ENCODE assay signal across 10 cellular contexts in the genomic region with DNA sequence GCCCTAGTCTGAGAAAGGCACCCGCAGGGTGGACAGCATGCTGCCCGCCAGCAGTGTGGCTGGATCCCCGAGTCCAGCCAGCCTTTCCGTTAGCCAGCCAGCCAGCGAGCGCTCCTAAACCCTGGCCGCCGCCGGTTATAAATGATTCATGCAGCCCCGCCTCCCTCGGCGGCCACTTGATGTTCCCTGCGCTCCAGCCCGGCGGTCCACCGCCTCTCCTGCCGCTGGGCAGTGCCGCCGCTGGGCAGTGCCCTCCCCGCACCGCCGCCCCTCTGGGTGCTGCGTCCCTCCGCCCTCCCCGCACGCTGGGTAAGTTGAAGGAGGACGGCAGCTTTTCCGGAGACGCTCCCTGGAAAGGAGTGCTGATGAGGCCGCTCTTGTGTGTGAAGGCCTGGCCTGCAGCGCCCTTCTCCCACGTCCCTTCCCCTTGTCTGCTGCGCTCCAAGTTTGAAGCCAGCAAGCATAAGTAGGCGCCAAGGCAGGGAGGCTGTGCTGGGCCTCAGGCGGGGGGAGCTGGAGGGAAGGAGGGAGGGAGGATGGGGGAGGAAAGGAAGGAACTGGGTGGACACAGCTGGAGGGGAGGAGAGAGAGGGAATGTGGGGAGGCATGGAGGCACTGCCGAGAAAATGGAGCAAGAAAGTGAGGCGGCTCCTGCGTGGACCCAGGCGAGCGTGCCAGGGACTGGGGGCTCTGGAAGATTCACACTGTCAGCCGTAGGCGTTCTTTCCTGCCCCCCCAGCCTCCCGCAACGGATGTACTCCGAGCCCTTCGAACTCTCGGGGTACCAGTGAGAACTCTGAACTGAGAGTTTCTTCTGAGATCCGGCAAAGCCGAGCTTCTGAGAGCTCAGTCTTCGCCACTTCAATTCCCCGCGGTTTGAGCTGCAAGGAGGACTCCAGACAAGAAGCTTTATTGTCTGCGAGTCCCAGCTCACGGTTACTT.
DNase-seq lines count a peak whose midpoint lies in the region; ATAC-seq and TF ChIP-seq lines count a peak whose summit lies in the region.
"Had no signal": no experiment of that assay in that cellular context is flagged by ENCODE, and none has a peak within 500 bp of the region (broad histone marks: within the 10 kb centered on the region; RNA-seq: fewer than 3 reads in every experiment).

No MANE protein-coding gene starts in this region.

- no peak for TF ChIP-seq POLR2A in esophagus muscularis mucosa (IDR thresholded peaks at IDR 0.05; ENCODE audit: low read depth)

- POLR2A ChIA-PET in A673 (lab: Charles Lee; ENCODE audit: low non-redundant PET): no interaction called here

- H3K27ac ChIP-seq in A673 (ENCODE audit: low read depth, low read length, poor library complexity, severe bottlenecking): peak overlapping the region; percentile 35
- peak overlapping the region; percentile 83 to 93 (median 89) for H3K27ac ChIP-seq in esophagus muscularis mucosa (replicated peaks in 1 of 4)
- H3K27ac ChIP-seq: VCaP had no signal

- ATAC-seq in GM21529 (IDR thresholded peaks at IDR 0.05; ENCODE audit: unreplicated experiment): no peak

- peak overlapping the region; percentile 26 for H3K4me3 ChIP-seq in A673 (ENCODE audit: low read depth, low read length, poor library complexity, severe bottlenecking)
- peak overlapping the region; percentile 52 to 65 (median 56) for H3K4me3 ChIP-seq in esophagus muscularis mucosa

- TF ChIP-seq EP300 in esophagus muscularis mucosa (IDR thresholded peaks at IDR 0.05): no peak

- WGBS in esophagus muscularis mucosa: 6% methylated on average over 34 of the region's 54 CpGs

- H3K36me3 ChIP-seq in A673 (ENCODE audit: insufficient read depth, low read length, poor library complexity, severe bottlenecking) (no peaks in the 10 kb centered on the region), esophagus muscularis mucosa (no peaks in the 10 kb centered on the region)

- H3K9me3 ChIP-seq in A673 (ENCODE audit: low read depth, low read length, poor library complexity, severe bottlenecking) (no peaks in the 10 kb centered on the region), esophagus muscularis mucosa (no peaks in the 10 kb centered on the region)

- intact Hi-C loops in A673 (cut with micrococcal nuclease; ENCODE audit: unreplicated experiment) (no loop called here), esophagus muscularis mucosa (cut with DNase I) (loop anchor here (5.0 kb wide), 1 partner anchor 130 kb away; a partner anchor contains a TSS)

- TF ChIP-seq CTCF in A673 (conservative IDR thresholded peaks at IDR 0.05; ENCODE audit: low read depth, low read length): no peak
- TF ChIP-seq CTCF in esophagus muscularis mucosa (IDR thresholded peaks at IDR 0.05): no peak

- H3K4me1 ChIP-seq in A673 (ENCODE audit: insufficient read depth, low read length, poor library complexity, severe bottlenecking): peaks cover 11% of the 10 kb centered on the region
- peaks cover 12 to 71% (median 64%) of the 10 kb centered on the region in 4 donors for H3K4me1 ChIP-seq in esophagus muscularis mucosa

- CTCF ChIA-PET in A673 (lab: Charles Lee): no interaction called here

- no peaks in the 10 kb centered on the region for H3K27me3 ChIP-seq in A673 (replicated peaks; ENCODE audit: insufficient read depth, low read depth, low read length, poor library complexity)
- no peaks in the 10 kb centered on the region for H3K27me3 ChIP-seq in esophagus muscularis mucosa

- DNase-seq in A673 (ENCODE audit: low spot score): peak; percentile 30
- DNase-seq in NCI-H510A treated with DMSO at 0.1 percent for 48 hours (lab: John Stamatoyannopoulos, UW): peak; percentile 67
- no peak for DNase-seq in esophagus muscularis mucosa (ENCODE audit: extremely low spot score)
- DNase-seq in mucosa of gallbladder (ENCODE audit: low spot score): peak; percentile 67
- no peak for DNase-seq in NCI-H345 (lab: John Stamatoyannopoulos, UW)
- no peak for DNase-seq in COR-L47 (lab: John Stamatoyannopoulos, UW)
- DNase-seq in NOMO-1 treated with dmso at 0.1 percent for 144 hours (lab: John Stamatoyannopoulos, UW; ENCODE audit: unreplicated experiment): no peak
- DNase-seq: DND-41 had no signal

- BruUV-seq in A673 (replicated peaks; lab: Mats Ljungman, UMichigan): no TSS peak

Comparison
In these comparisons a context has a peak if more than half of its experiments do, and no peak if none do; other contexts are left out.
1. DNase-seq: peak in A673 (single experiment), NCI-H510A treated with DMSO at 0.1 percent for 48 hours (single experiment) and mucosa of gallbladder (single experiment); none in esophagus muscularis mucosa (single experiment), NCI-H345 (single experiment), COR-L47 (single experiment) and NOMO-1 treated with dmso at 0.1 percent for 144 hours (single experiment).